12 cellular contexts compared by ENCODE assay signal in the genomic region with DNA sequence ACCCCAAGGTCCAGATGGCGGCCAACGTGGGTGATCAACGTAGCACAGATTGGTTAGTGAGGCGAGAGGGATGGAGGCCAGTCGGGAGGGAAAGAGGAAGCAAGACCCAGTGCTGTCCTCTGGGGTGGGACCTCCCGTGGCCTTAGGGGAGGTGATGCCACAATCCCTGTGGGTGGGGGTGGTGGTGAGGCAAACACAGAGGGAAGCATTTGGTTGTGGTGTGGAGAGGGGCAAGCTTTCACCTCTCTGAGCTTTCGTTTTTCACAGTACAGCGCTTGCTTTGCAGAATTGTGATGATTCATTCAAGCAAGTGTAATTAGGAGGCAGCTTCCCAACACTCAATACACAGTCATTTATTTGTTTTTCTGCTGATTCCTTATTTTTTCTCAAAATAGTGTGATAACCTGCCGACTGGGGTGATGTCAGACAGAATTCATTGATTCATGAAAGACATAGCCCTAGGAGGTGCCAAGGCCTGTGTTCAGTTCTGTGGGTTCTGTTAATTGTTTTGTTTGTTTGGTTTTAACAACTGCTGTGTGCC. TPM values are rescaled to one million over a fixed set of nuclear protein-coding genes. Genes with fewer than 3 reads are reported as not detected.
DNase-seq lines count a peak whose midpoint lies in the region; ATAC-seq and TF ChIP-seq lines count a peak whose summit lies in the region.
"Had no signal": no experiment of that assay in that cellular context is flagged by ENCODE, and none has a peak within 500 bp of the region (broad histone marks: within the 10 kb centered on the region; RNA-seq: fewer than 3 reads in every experiment).

No MANE protein-coding gene starts in this region.

- H3K9me3 ChIP-seq in breast epithelium, result no peaks in the 10 kb centered on the region
- H3K9me3 ChIP-seq in WERI-Rb-1 (ENCODE audit: severe bottlenecking), result no peaks in the 10 kb centered on the region
- no peaks in the 10 kb centered on the region for H3K9me3 ChIP-seq in upper lobe of left lung
- no peaks in the 10 kb centered on the region for H3K9me3 ChIP-seq in heart left ventricle
- no peaks in the 10 kb centered on the region for H3K9me3 ChIP-seq in adrenal gland (replicated peaks in 1 of 3)

- POLR2A ChIA-PET in MCF 10A (lab: Yijun Ruan, JAX), result interaction anchor here (5.2 kb wide), 1 partner anchor 9 kb away, joined by 157 read pairs; the partner anchor contains the start of gene LENG9

- TF ChIP-seq POLR2A in breast epithelium (IDR thresholded peaks at IDR 0.05) (no peak), upper lobe of left lung (IDR thresholded peaks at IDR 0.05) (no peak), heart left ventricle (IDR thresholded peaks at IDR 0.05) (no peak), adrenal gland (IDR thresholded peaks at IDR 0.05) (no peak)

- H3K36me3 ChIP-seq in breast epithelium (peaks cover 24% of the 10 kb centered on the region), WERI-Rb-1 (peaks cover 71% of the 10 kb centered on the region), upper lobe of left lung (peaks cover 47 to 59% (median 57%) of the 10 kb centered on the region in 4 donors), heart left ventricle (peaks cover 4 to 59% (median 54%) of the 10 kb centered on the region in 9 donors), adrenal gland (replicated peaks in 1 of 2) (peaks cover 0 to 54% of the 10 kb centered on the region in 2 donors)

- no peaks in the 10 kb centered on the region for H3K27me3 ChIP-seq in breast epithelium
- no peaks in the 10 kb centered on the region for H3K27me3 ChIP-seq in WERI-Rb-1 (ENCODE audit: insufficient read depth, low read depth, severe bottlenecking)
- no peaks in the 10 kb centered on the region for H3K27me3 ChIP-seq in upper lobe of left lung
- H3K27me3 ChIP-seq in heart left ventricle, result no peaks in the 10 kb centered on the region
- H3K27me3 ChIP-seq in adrenal gland, result no peaks in the 10 kb centered on the region

- peak overlapping the region; percentile 99 for H3K27ac Mint-ChIP-seq in MCF 10A (ENCODE audit: low read depth, unreplicated experiment)
- peak overlapping the region; percentile 39 to 100 (median 98) for H3K27ac Mint-ChIP-seq in immature natural killer cell

- H3K27me3 Mint-ChIP-seq in MCF 10A (ENCODE audit: insufficient read depth, unreplicated experiment), result no peaks in the 10 kb centered on the region
- peaks cover 25 to 35% (median 34%) of the 10 kb centered on the region in 3 donors for H3K27me3 Mint-ChIP-seq in immature natural killer cell (ENCODE audit: low read depth in 3 of 3)

- H3K36me3 Mint-ChIP-seq in MCF 10A (ENCODE audit: insufficient read depth, unreplicated experiment), result peaks cover 67% of the 10 kb centered on the region
- H3K36me3 Mint-ChIP-seq in immature natural killer cell, result peaks cover 4 to 28% (median 5%) of the 10 kb centered on the region in 3 donors

- TF ChIP-seq CTCF in MCF 10A (IDR thresholded peaks at IDR 0.05; ENCODE audit: unreplicated experiment), result no peak
- TF ChIP-seq CTCF in breast epithelium (IDR thresholded peaks at IDR 0.05), result no peak
- TF ChIP-seq CTCF in WERI-Rb-1 (IDR thresholded peaks at IDR 0.05; ENCODE audit: low read depth, low read length), result no peak
- no peak for TF ChIP-seq CTCF in upper lobe of left lung (IDR thresholded peaks at IDR 0.05)
- no peak for TF ChIP-seq CTCF in heart left ventricle (IDR thresholded peaks at IDR 0.05)
- TF ChIP-seq CTCF in adrenal gland (IDR thresholded peaks at IDR 0.05), result no peak

- intact Hi-C loops in MCF 10A (cut with micrococcal nuclease) (no loop called here), breast epithelium (cut with DNase I; ENCODE audit: low total_unique reads) (no loop called here), heart left ventricle (cut with DNase I) (no loop called here), adrenal gland (cut with DNase I) (no loop called here)

- no peak for DNase-seq in MCF 10A (ENCODE audit: unreplicated experiment)
- no peak for DNase-seq in breast epithelium (ENCODE audit: low spot score in 2 of 2)
- DNase-seq in WERI-Rb-1, result no peak
- no peak for DNase-seq in immature natural killer cell
- no peak for DNase-seq in upper lobe of left lung
- DNase-seq in heart left ventricle, result no peak
- no peak for DNase-seq in ureter (ENCODE audit: low spot score)
- no peak for DNase-seq in adrenal gland
- DNase-seq: GDM1, NCI-H748 treated with DMSO at 0.1 percent for 48 hours had no signal

- H3K4me1 Mint-ChIP-seq in MCF 10A (ENCODE audit: insufficient read depth, unreplicated experiment) (peaks cover 28% of the 10 kb centered on the region), immature natural killer cell (peaks cover 55 to 59% of the 10 kb centered on the region in 2 donors)

- H3K4me3 Mint-ChIP-seq in MCF 10A (ENCODE audit: unreplicated experiment) (peak overlapping the region; percentile 97), immature natural killer cell (peak overlapping the region; percentile 95 to 99 (median 97))

- no peak for TF ChIP-seq EP300 in upper lobe of left lung (IDR thresholded peaks at IDR 0.05)

- H3K27ac ChIP-seq in breast epithelium, result peak overlapping the region in 1 of 2 donors; percentile 40
- peak overlapping the region; percentile 39; the same call in 1 of the 2 replicates for H3K27ac ChIP-seq in WERI-Rb-1
- peak overlapping the region; percentile 22 to 98 (median 41) for H3K27ac ChIP-seq in upper lobe of left lung
- H3K27ac ChIP-seq in heart left ventricle, result peak overlapping the region in 1 of 12 donors; percentile 58
- no peak overlapping the region for H3K27ac ChIP-seq in adrenal gland

- 63 to 71% methylated on average over 9 of the region's 9 CpGs for WGBS in upper lobe of left lung, 2 donors
- 66 to 76% (median 73%) methylated on average over 9 of the region's 9 CpGs for WGBS in heart left ventricle, 4 donors
- 57 to 70% (median 61%) methylated on average over 9 of the region's 9 CpGs for WGBS in adrenal gland, 4 donors

- BruUV-seq in MCF 10A (replicated peaks; lab: Mats Ljungman, UMichigan), result no TSS peak

- CTCF ChIA-PET in MCF 10A (lab: Yijun Ruan, JAX), result interaction anchor here (1.8 kb wide), 1 partner anchor 8 kb away, joined by 3 read pairs; no protein-coding TSS in a partner anchor

- H3K4me3 ChIP-seq in breast epithelium, result no peak overlapping the region
- H3K4me3 ChIP-seq in WERI-Rb-1 (ENCODE audit: low read depth, low read length), result no peak overlapping the region
- H3K4me3 ChIP-seq in upper lobe of left lung, result peak overlapping the region in 1 of 4 donors; percentile 100
- peak overlapping the region in 3 of 12 donors; percentile 80 to 99 (median 96) for H3K4me3 ChIP-seq in heart left ventricle
- H3K4me3 ChIP-seq in adrenal gland, result no peak overlapping the region

- ATAC-seq in upper lobe of left lung (ENCODE audit: low FRiP score in 2 of 2) (no peak), heart left ventricle (no peak)

- no peaks in the 10 kb centered on the region for H3K9me3 Mint-ChIP-seq in MCF 10A (ENCODE audit: unreplicated experiment)
- peaks cover 0 to 3% (median 0%) of the 10 kb centered on the region in 6 donors for H3K9me3 Mint-ChIP-seq in immature natural killer cell

- H3K4me1 ChIP-seq in breast epithelium, result peaks cover 4 to 17% of the 10 kb centered on the region in 2 donors
- peaks cover 34 to 51% (median 37%) of the 10 kb centered on the region in 4 donors for H3K4me1 ChIP-seq in upper lobe of left lung
- peaks cover 11 to 52% (median 35%) of the 10 kb centered on the region in 12 donors for H3K4me1 ChIP-seq in heart left ventricle
- H3K4me1 ChIP-seq in adrenal gland (replicated peaks in 1 of 2), result peaks cover 12 to 33% of the 10 kb centered on the region in 2 donors

RNA-seq across cellular contexts. Expression of gene LENG8, which starts 2.4 kb away (rescaled TPM):
- 238 and 249 TPM in 2 replicates for total RNA-seq in MCF 10A (2022)
- total RNA-seq in breast epithelium, result 100 to 1,000 TPM in 2 of 3 donors, 10 to 100 TPM in 1; 82.9 to 204 (median 148) TPM
- polyA plus RNA-seq in immature natural killer cell, result 1 to 10 TPM; 3.2 to 8.6 (median 3.2) TPM
- total RNA-seq in upper lobe of left lung, result 1,000 to 10,000 TPM in 1 of 6 donors, 100 to 1,000 TPM in 4, 10 to 100 TPM in 1; 72.2 to 1,027 (median 188) TPM
- 10 to 100 TPM; 23.6 to 82.9 (median 58.8) TPM for total RNA-seq in heart left ventricle
- polyA plus RNA-seq in heart left ventricle, result 10 to 100 TPM; 35.2 to 93.9 TPM
- total RNA-seq in ureter, result 269 TPM
- 100 to 1,000 TPM in 4 of 8 donors, 10 to 100 TPM in 4; 33.6 to 207 (median 90.8) TPM for total RNA-seq in adrenal gland
- polyA plus RNA-seq in adrenal gland, result 100 to 1,000 TPM in 2 of 3 donors, 10 to 100 TPM in 1; 17.4 to 725 (median 247) TPM

RNA-seq across cellular contexts. Expression of gene LENG9, which starts 12.2 kb away (rescaled TPM):
- total RNA-seq in MCF 10A (2022), result 6.9 and 9.3 TPM in 2 replicates
- 1 to 10 TPM; 4.5 to 8.2 (median 4.8) TPM for total RNA-seq in breast epithelium
- under 1 TPM in 1 of 3 donors, not detected in 2; 0.75 TPM for polyA plus RNA-seq in immature natural killer cell
- 10 to 100 TPM in 2 of 6 donors, 1 to 10 TPM in 4; 3.3 to 12.6 (median 9.1) TPM for total RNA-seq in upper lobe of left lung
- total RNA-seq in heart left ventricle, result 1 to 10 TPM; 1.5 to 4.1 (median 2.4) TPM
- polyA plus RNA-seq in heart left ventricle, result 1 to 10 TPM; 1.4 to 2.1 TPM
- 10.2 TPM for total RNA-seq in ureter
- 10 to 100 TPM in 2 of 8 donors, 1 to 10 TPM in 6; 6.3 to 15.3 (median 8.6) TPM for total RNA-seq in adrenal gland
- 1 to 10 TPM; 1.3 to 4.2 (median 3.1) TPM for polyA plus RNA-seq in adrenal gland

RNA-seq across cellular contexts. Expression of gene CDC42EP5, which starts 21.7 kb away (rescaled TPM):
- 3.0 TPM in 2 replicates for total RNA-seq in MCF 10A (2022)
- total RNA-seq in breast epithelium, result 10 to 100 TPM in 2 of 3 donors, 1 to 10 TPM in 1; 8.8 to 40.6 (median 17.4) TPM
- not detected for polyA plus RNA-seq in immature natural killer cell
- 10 to 100 TPM; 11.1 to 40.4 (median 20.6) TPM for total RNA-seq in upper lobe of left lung
- 10 to 100 TPM in 5 of 9 donors, 1 to 10 TPM in 4; 5.6 to 16.3 (median 11.4) TPM for total RNA-seq in heart left ventricle
- 1 to 10 TPM; 7.1 to 8.7 TPM for polyA plus RNA-seq in heart left ventricle
- 77.0 TPM for total RNA-seq in ureter
- 10 to 100 TPM in 7 of 8 donors, 1 to 10 TPM in 1; 9.7 to 27.9 (median 15.7) TPM for total RNA-seq in adrenal gland
- 10 to 100 TPM in 2 of 3 donors, under 1 TPM in 1; 0.44 to 36.0 (median 16.5) TPM for polyA plus RNA-seq in adrenal gland

RNA-seq across cellular contexts. Expression of gene TTYH1, which starts 36.1 kb away (rescaled TPM):
- total RNA-seq in MCF 10A (2022), result not detected in 2 replicates
- total RNA-seq in breast epithelium, result 1 to 10 TPM in 2 of 3 donors, under 1 TPM in 1; 0.48 to 4.6 (median 4.0) TPM
- polyA plus RNA-seq in immature natural killer cell, result 1 to 10 TPM in 1 of 3 donors, under 1 TPM in 1, not detected in 1; 0.48 to 1.5 TPM
- total RNA-seq in upper lobe of left lung, result not detected
- total RNA-seq in heart left ventricle, result 1 to 10 TPM in 5 of 9 donors, under 1 TPM in 4; 0.46 to 6.9 (median 1.1) TPM
- 1 to 10 TPM in 1 of 2 donors, under 1 TPM in 1; 0.85 to 1.8 TPM for polyA plus RNA-seq in heart left ventricle
- 2.7 TPM for total RNA-seq in ureter
- total RNA-seq in adrenal gland, result 1 to 10 TPM in 2 of 8 donors, under 1 TPM in 3, not detected in 3; 0.61 to 3.3 (median 0.81) TPM
- 1 to 10 TPM in 2 of 3 donors, not detected in 1; 1.6 to 1.7 TPM for polyA plus RNA-seq in adrenal gland
- total RNA-seq: mesenteric fat pad had no signal

RNA-seq across cellular contexts. Expression of gene LAIR2, which starts 51.2 kb away (rescaled TPM):
- total RNA-seq in MCF 10A (2022) (not detected in 2 replicates), breast epithelium (not detected), upper lobe of left lung (not detected), heart left ventricle (1 to 10 TPM in 1 of 9 donors, not detected in 8; 2.4 TPM), ureter (not detected), adrenal gland (1 to 10 TPM in 1 of 8 donors, under 1 TPM in 1, not detected in 6; 0.91 to 1.4 TPM)
- polyA plus RNA-seq in immature natural killer cell (100 to 1,000 TPM in 2 of 3 donors, 10 to 100 TPM in 1; 77.7 to 463 (median 183) TPM), heart left ventricle (not detected), adrenal gland (not detected)
- polyA plus RNA-seq: aorta had no signal

Comparison
In these comparisons a context has a peak if more than half of its experiments do, and no peak if none do; other contexts are left out.
1. H3K27ac ChIP-seq: peak in WERI-Rb-1 (single experiment) and upper lobe of left lung (4 of 4); none in adrenal gland (0 of 5).